In the genomic region with DNA sequence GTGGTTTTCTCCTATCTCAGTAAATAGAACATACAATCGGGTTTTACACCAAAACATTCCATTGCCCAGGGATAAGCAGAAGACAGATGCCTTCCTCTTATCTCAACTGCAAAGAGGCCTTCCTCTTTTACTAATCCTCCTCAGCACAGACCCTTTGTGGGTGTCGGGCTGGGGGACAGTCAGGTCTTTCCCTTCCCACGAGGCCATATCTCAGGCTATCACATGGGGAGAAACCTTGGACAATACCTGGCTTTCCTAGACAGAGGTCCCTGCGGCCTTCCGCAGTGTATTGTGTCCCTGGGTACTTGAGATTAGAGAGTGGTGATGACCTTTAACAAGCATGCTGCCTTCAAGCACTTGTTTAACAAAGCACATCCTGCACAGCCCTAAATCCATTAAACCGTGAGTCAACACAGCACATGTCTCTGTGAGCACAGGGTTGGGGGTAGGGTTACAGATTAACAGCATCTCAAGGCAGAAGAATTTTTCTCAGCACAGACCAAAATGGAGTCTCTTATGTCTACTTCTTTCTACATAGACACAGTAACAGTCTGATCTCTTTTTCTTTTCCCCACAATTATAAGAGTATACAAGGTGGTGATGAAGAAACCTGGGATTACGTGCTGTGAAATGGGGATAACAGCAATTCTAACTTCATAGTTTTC, we compare ENCODE assay signal across 1 cellular context.
TF ChIP-seq lines count a peak whose summit lies in the region.
"Not testable (repeated sequence)": the region's sequence is repeated elsewhere in the genome, so short reads cannot be mapped to it uniquely, and the experiment has no call there.

No MANE protein-coding gene starts in this region.

TF ChIP-seq in K562, 482 proteins besides CTCF, POLR2A, EP300 and RAD21 (continued from another document and continues in another):
- TF ChIP-seq ZNF584 (CRISPR knock-in tag; IDR thresholded peaks at IDR 0.05; ENCODE audit: low read depth) (peak; percentile 76; the same call in 1 of the 2 replicates), POLR2AphosphoS5 (IDR thresholded peaks at IDR 0.05; ENCODE audit: control insufficient read depth, insufficient read depth, low read depth, low read length) (0 out of 2 replicates have a peak, but pooled peaks have one; percentile 62), ZNF197 (CRISPR knock-in tag; IDR thresholded peaks at IDR 0.05; ENCODE audit: low read depth) (0 out of 2 replicates have a peak, but pooled peaks have one; percentile 61), ZNF175 (CRISPR knock-in tag; IDR thresholded peaks at IDR 0.05; ENCODE audit: low read depth) (peak; percentile 89), RNF2 (IDR thresholded peaks at IDR 0.05) (peak; percentile 40; the same call in 1 of the 2 replicates), ZBTB17 (CRISPR knock-in tag; IDR thresholded peaks at IDR 0.05) (0 out of 2 replicates have a peak, but pooled peaks have one; percentile 38), ETV5 (CRISPR knock-in tag; IDR thresholded peaks at IDR 0.05; ENCODE audit: low read depth) (peak; percentile 84), HDAC2 (IDR thresholded peaks at IDR 0.05) (0 out of 2 replicates have a peak, but pooled peaks have one; percentile 24), SPI1 (IDR thresholded peaks at IDR 0.05; ENCODE audit: borderline replicate concordance, low read depth, low read length) (peak; percentile 79), TAL1 (IDR thresholded peaks at IDR 0.05) (peak; percentile 88), MEIS2 (IDR thresholded peaks at IDR 0.05; ENCODE audit: partially characterized antibody) (peak; percentile 14), ZNF644 (tag; IDR thresholded peaks at IDR 0.05; ENCODE audit: low read depth) (0 out of 2 replicates have a peak, but pooled peaks have one; percentile 62), ZNF589 (CRISPR knock-in tag; IDR thresholded peaks at IDR 0.05; ENCODE audit: low read depth) (peak; percentile 77; the same call in 1 of the 2 replicates), TEAD1 (CRISPR knock-in tag; IDR thresholded peaks at IDR 0.05) (peak in 1 of 2 experiments; percentile 59; a peak in 1 of 4 replicates), BCL6 (CRISPR knock-in tag; IDR thresholded peaks at IDR 0.05) (peak; percentile 83; the same call in 1 of the 2 replicates), GATA2 (CRISPR knock-in tag; IDR thresholded peaks at IDR 0.05) (peak; percentile 95), CBFA2T2 (conservative IDR thresholded peaks at IDR 0.05) (peak; percentile 92), KDM1A (IDR thresholded peaks at IDR 0.05) (peak; percentile 86 to 92), DPF2 (IDR thresholded peaks at IDR 0.05) (0 out of 2 replicates have a peak, but pooled peaks have one; percentile 11), CTBP1 (IDR thresholded peaks at IDR 0.05; ENCODE audit: borderline replicate concordance) (peak; percentile 50; the same call in 1 of the 2 replicates), ZEB2 (IDR thresholded peaks at IDR 0.05) (0 out of 2 replicates have a peak, but pooled peaks have one; percentile 42), ZNF766 (CRISPR knock-in tag; conservative IDR thresholded peaks at IDR 0.05) (peak; percentile 58; the same call in 1 of the 2 replicates), TRIM24 (IDR thresholded peaks at IDR 0.05) (peak; percentile 54 to 73; a peak in 2 of 4 replicates), NFIC (IDR thresholded peaks at IDR 0.05) (peak; percentile 74), RUNX1 (IDR thresholded peaks at IDR 0.05; ENCODE audit: low read depth) (peak; percentile 68; the same call in 1 of the 2 replicates), TCF3 (CRISPR knock-in tag; IDR thresholded peaks at IDR 0.05) (peak; percentile 97), ZNF668 (CRISPR knock-in tag; IDR thresholded peaks at IDR 0.05) (0 out of 2 replicates have a peak, but pooled peaks have one; percentile 10), ZKSCAN8 (CRISPR knock-in tag; IDR thresholded peaks at IDR 0.05) (peak; percentile 68; the same call in 1 of the 2 replicates), RCOR1 (IDR thresholded peaks at IDR 0.05; ENCODE audit: borderline replicate concordance in 1 of 2, low read depth in 2 of 2, low read length in 2 of 2) (peak; percentile 23 to 36; a peak in 1 of 4 replicates), CC2D1A (IDR thresholded peaks at IDR 0.05) (peak; percentile 45; the same call in 1 of the 2 replicates), PML (IDR thresholded peaks at IDR 0.05; ENCODE audit: low read length) (peak; percentile 89), SMAD4 (CRISPR knock-in tag; conservative IDR thresholded peaks at IDR 0.05) (peak; percentile 89), TEAD4 (IDR thresholded peaks at IDR 0.05; ENCODE audit: low read length) (peak; percentile 91), FOXA3 (CRISPR knock-in tag; conservative IDR thresholded peaks at IDR 0.05 in 1 of 2, IDR thresholded peaks at IDR 0.05 in 1 of 2) (peak; percentile 17 to 90; a peak in 2 of 4 replicates), SP1 (CRISPR knock-in tag; IDR thresholded peaks at IDR 0.05) (peak; percentile 65; the same call in 1 of the 2 replicates)
- TF ChIP-seq, protein P1, sequence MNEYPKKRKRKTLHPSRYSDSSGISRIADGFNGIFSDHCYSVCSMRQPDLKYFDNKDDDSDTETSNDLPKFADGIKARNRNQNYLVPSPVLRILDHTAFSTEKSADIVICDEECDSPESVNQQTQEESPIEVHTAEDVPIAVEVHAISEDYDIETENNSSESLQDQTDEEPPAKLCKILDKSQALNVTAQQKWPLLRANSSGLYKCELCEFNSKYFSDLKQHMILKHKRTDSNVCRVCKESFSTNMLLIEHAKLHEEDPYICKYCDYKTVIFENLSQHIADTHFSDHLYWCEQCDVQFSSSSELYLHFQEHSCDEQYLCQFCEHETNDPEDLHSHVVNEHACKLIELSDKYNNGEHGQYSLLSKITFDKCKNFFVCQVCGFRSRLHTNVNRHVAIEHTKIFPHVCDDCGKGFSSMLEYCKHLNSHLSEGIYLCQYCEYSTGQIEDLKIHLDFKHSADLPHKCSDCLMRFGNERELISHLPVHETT (CRISPR knock-in tag; conservative IDR thresholded peaks at IDR 0.05 in 1 of 2, IDR thresholded peaks at IDR 0.05 in 1 of 2): 0 out of 4 replicates have a peak, but pooled peaks of 1 of the 2 experiments have one; percentile 27
- TF ChIP-seq, protein P2, sequence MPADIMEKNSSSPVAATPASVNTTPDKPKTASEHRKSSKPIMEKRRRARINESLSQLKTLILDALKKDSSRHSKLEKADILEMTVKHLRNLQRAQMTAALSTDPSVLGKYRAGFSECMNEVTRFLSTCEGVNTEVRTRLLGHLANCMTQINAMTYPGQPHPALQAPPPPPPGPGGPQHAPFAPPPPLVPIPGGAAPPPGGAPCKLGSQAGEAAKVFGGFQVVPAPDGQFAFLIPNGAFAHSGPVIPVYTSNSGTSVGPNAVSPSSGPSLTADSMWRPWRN (IDR thresholded peaks at IDR 0.05; ENCODE audit: low read depth): 0 out of 2 replicates have a peak, but pooled peaks have one; percentile 31
- TF ChIP-seq, protein P3, sequence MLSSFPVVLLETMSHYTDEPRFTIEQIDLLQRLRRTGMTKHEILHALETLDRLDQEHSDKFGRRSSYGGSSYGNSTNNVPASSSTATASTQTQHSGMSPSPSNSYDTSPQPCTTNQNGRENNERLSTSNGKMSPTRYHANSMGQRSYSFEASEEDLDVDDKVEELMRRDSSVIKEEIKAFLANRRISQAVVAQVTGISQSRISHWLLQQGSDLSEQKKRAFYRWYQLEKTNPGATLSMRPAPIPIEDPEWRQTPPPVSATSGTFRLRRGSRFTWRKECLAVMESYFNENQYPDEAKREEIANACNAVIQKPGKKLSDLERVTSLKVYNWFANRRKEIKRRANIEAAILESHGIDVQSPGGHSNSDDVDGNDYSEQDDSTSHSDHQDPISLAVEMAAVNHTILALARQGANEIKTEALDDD (IDR thresholded peaks at IDR 0.05): peak; percentile 92
- TF ChIP-seq, protein P4, sequence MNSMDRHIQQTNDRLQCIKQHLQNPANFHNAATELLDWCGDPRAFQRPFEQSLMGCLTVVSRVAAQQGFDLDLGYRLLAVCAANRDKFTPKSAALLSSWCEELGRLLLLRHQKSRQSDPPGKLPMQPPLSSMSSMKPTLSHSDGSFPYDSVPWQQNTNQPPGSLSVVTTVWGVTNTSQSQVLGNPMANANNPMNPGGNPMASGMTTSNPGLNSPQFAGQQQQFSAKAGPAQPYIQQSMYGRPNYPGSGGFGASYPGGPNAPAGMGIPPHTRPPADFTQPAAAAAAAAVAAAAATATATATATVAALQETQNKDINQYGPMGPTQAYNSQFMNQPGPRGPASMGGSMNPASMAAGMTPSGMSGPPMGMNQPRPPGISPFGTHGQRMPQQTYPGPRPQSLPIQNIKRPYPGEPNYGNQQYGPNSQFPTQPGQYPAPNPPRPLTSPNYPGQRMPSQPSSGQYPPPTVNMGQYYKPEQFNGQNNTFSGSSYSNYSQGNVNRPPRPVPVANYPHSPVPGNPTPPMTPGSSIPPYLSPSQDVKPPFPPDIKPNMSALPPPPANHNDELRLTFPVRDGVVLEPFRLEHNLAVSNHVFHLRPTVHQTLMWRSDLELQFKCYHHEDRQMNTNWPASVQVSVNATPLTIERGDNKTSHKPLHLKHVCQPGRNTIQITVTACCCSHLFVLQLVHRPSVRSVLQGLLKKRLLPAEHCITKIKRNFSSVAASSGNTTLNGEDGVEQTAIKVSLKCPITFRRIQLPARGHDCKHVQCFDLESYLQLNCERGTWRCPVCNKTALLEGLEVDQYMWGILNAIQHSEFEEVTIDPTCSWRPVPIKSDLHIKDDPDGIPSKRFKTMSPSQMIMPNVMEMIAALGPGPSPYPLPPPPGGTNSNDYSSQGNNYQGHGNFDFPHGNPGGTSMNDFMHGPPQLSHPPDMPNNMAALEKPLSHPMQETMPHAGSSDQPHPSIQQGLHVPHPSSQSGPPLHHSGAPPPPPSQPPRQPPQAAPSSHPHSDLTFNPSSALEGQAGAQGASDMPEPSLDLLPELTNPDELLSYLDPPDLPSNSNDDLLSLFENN (IDR thresholded peaks at IDR 0.05; ENCODE audit: low read depth in 2 of 2, low read length in 2 of 2): 0 out of 4 replicates have a peak, but pooled peaks of 1 of the 2 experiments have one; percentile 40
- TF ChIP-seq, protein P5, sequence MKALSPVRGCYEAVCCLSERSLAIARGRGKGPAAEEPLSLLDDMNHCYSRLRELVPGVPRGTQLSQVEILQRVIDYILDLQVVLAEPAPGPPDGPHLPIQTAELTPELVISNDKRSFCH (CRISPR knock-in tag; IDR thresholded peaks at IDR 0.05): not testable (repeated sequence)
- TF ChIP-seq, protein P5 (tag; IDR thresholded peaks at IDR 0.05): peak; percentile 99
- TF ChIP-seq, protein P6, sequence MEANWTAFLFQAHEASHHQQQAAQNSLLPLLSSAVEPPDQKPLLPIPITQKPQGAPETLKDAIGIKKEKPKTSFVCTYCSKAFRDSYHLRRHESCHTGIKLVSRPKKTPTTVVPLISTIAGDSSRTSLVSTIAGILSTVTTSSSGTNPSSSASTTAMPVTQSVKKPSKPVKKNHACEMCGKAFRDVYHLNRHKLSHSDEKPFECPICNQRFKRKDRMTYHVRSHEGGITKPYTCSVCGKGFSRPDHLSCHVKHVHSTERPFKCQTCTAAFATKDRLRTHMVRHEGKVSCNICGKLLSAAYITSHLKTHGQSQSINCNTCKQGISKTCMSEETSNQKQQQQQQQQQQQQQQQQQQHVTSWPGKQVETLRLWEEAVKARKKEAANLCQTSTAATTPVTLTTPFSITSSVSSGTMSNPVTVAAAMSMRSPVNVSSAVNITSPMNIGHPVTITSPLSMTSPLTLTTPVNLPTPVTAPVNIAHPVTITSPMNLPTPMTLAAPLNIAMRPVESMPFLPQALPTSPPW (CRISPR knock-in tag; IDR thresholded peaks at IDR 0.05): peak; percentile 37; the same call in 1 of the 2 replicates
- TF ChIP-seq, protein P7, sequence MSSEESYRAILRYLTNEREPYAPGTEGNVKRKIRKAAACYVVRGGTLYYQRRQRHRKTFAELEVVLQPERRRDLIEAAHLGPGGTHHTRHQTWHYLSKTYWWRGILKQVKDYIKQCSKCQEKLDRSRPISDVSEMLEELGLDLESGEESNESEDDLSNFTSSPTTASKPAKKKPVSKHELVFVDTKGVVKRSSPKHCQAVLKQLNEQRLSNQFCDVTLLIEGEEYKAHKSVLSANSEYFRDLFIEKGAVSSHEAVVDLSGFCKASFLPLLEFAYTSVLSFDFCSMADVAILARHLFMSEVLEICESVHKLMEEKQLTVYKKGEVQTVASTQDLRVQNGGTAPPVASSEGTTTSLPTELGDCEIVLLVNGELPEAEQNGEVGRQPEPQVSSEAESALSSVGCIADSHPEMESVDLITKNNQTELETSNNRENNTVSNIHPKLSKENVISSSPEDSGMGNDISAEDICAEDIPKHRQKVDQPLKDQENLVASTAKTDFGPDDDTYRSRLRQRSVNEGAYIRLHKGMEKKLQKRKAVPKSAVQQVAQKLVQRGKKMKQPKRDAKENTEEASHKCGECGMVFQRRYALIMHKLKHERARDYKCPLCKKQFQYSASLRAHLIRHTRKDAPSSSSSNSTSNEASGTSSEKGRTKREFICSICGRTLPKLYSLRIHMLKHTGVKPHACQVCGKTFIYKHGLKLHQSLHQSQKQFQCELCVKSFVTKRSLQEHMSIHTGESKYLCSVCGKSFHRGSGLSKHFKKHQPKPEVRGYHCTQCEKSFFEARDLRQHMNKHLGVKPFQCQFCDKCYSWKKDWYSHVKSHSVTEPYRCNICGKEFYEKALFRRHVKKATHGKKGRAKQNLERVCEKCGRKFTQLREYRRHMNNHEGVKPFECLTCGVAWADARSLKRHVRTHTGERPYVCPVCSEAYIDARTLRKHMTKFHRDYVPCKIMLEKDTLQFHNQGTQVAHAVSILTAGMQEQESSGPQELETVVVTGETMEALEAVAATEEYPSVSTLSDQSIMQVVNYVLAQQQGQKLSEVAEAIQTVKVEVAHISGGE (CRISPR knock-in tag; IDR thresholded peaks at IDR 0.05): 0 out of 6 replicates have a peak, but pooled peaks of 1 of the 3 experiments have one; percentile 24
- TF ChIP-seq, protein P8, sequence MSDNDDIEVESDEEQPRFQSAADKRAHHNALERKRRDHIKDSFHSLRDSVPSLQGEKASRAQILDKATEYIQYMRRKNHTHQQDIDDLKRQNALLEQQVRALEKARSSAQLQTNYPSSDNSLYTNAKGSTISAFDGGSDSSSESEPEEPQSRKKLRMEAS (CRISPR knock-in tag; IDR thresholded peaks at IDR 0.05): peak; percentile 97
- TF ChIP-seq, protein P9, sequence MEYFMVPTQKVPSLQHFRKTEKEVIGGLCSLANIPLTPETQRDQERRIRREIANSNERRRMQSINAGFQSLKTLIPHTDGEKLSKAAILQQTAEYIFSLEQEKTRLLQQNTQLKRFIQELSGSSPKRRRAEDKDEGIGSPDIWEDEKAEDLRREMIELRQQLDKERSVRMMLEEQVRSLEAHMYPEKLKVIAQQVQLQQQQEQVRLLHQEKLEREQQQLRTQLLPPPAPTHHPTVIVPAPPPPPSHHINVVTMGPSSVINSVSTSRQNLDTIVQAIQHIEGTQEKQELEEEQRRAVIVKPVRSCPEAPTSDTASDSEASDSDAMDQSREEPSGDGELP (CRISPR knock-in tag; IDR thresholded peaks at IDR 0.05; ENCODE audit: borderline replicate concordance): peak; percentile 57
- TF ChIP-seq TEAD4 (CRISPR knock-in tag; IDR thresholded peaks at IDR 0.05; ENCODE audit: borderline replicate concordance): not testable (repeated sequence)
- TF ChIP-seq, protein P10, sequence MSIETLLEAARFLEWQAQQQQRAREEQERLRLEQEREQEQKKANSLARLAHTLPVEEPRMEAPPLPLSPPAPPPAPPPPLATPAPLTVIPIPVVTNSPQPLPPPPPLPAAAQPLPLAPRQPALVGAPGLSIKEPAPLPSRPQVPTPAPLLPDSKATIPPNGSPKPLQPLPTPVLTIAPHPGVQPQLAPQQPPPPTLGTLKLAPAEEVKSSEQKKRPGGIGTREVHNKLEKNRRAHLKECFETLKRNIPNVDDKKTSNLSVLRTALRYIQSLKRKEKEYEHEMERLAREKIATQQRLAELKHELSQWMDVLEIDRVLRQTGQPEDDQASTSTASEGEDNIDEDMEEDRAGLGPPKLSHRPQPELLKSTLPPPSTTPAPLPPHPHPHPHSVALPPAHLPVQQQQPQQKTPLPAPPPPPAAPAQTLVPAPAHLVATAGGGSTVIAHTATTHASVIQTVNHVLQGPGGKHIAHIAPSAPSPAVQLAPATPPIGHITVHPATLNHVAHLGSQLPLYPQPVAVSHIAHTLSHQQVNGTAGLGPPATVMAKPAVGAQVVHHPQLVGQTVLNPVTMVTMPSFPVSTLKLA (conservative IDR thresholded peaks at IDR 0.05): peak in 1 of 2 experiments; percentile 36; a peak in 2 of 4 replicates
